In genomic region chr3:32456429-32457130, GRCh38 we compare ENCODE assay signal across 17 cellular contexts. TPM values are rescaled to one million over a fixed set of nuclear protein-coding genes. Genes with fewer than 3 reads are reported as not detected.
DNase-seq lines count a peak whose midpoint lies in the region; ATAC-seq and TF ChIP-seq lines count a peak whose summit lies in the region.
"Had no signal": no experiment of that assay in that cellular context is flagged by ENCODE, and none has a peak within 500 bp of the region (broad histone marks: within the 10 kb centered on the region; RNA-seq: fewer than 3 reads in every experiment).

No MANE protein-coding gene starts in this region.

- no peak overlapping the region for H3K27ac Mint-ChIP-seq in CD8-positive, alpha-beta T cell
- H3K27ac Mint-ChIP-seq in activated T-helper 17 cell treated with anti-CD3 and anti-CD28 coated beads, Interleukin-2, amount 50 U/mL, for 72 hours = peak overlapping the region; percentile 63
- peak overlapping the region in 3 of 9 donors; percentile 94 to 100 (median 98) for H3K27ac Mint-ChIP-seq in naive thymus-derived CD4-positive, alpha-beta T cell
- H3K27ac Mint-ChIP-seq: HFFc6 had no signal

- POLR2A ChIA-PET in CD8-positive, alpha-beta T cell (lab: Charles Lee) = interaction anchor here (1.1 to 4.6 kb wide), 6 partner anchors 19 to 108 kb away, joined by 3 to 22 read pairs (median 6); no protein-coding TSS in a partner anchor
- POLR2A ChIA-PET in naive thymus-derived CD4-positive, alpha-beta T cell (lab: Charles Lee) = interaction anchor here (0.8 to 11.9 kb wide), 13 partner anchors 8 to 79 kb away, joined by 3 to 304 read pairs (median 4); no protein-coding TSS in a partner anchor

- peak overlapping the region in 3 of 11 experiments; percentile 0 to 65 (median 52); a peak in 4 of 22 replicates for H3K27ac ChIP-seq in BLaER1 treated with 17β-estradiol and CSF1 and Interleukin-3, amounts not matched to agents 10 nM and 100 nM
- peak overlapping the region; percentile 16 for H3K27ac ChIP-seq in CD8-positive, alpha-beta T cell (ENCODE audit: low read depth, low read length)
- peak overlapping the region; percentile 97 for H3K27ac ChIP-seq in naive thymus-derived CD4-positive, alpha-beta T cell (ENCODE audit: low read depth, low read length)
- H3K27ac ChIP-seq: C4-2B, psoas muscle, thoracic aorta had no signal

- ATAC-seq in CD8-positive, alpha-beta T cell = no peak
- ATAC-seq in activated T-helper 17 cell treated with anti-CD3 and anti-CD28 coated beads, Interleukin-2, amount 50 U/mL, for 72 hours (replicated peaks) = no peak
- ATAC-seq in naive thymus-derived CD4-positive, alpha-beta T cell = no peak
- ATAC-seq: psoas muscle had no signal

- peaks cover 62 to 91% (median 85%) of the 10 kb centered on the region in 10 experiments for H3K4me1 ChIP-seq in BLaER1 treated with 17β-estradiol and CSF1 and Interleukin-3, amounts not matched to agents 10 nM and 100 nM
- H3K4me1 ChIP-seq in CD8-positive, alpha-beta T cell (ENCODE audit: insufficient read depth, low read length) = peaks cover 66% of the 10 kb centered on the region
- H3K4me1 ChIP-seq in naive thymus-derived CD4-positive, alpha-beta T cell (ENCODE audit: control insufficient read depth in 2 of 2, insufficient read depth in 2 of 2, low read length in 2 of 2) = peaks cover 64 to 74% of the 10 kb centered on the region in 2 donors
- H3K4me1 ChIP-seq: psoas muscle had no signal

- no peaks in the 10 kb centered on the region for H3K9me3 ChIP-seq in BLaER1 treated with 17β-estradiol and CSF1 and Interleukin-3, amounts not matched to agents 10 nM and 100 nM (replicated peaks in 1 of 11)
- no peaks in the 10 kb centered on the region for H3K9me3 ChIP-seq in CD8-positive, alpha-beta T cell (ENCODE audit: low read length)
- H3K9me3 ChIP-seq in naive thymus-derived CD4-positive, alpha-beta T cell (ENCODE audit: control insufficient read depth in 2 of 3, low read length in 3 of 3) = no peaks in the 10 kb centered on the region
- H3K9me3 ChIP-seq: psoas muscle, thoracic aorta had no signal

- H3K4me3 ChIP-seq in BLaER1 treated with 17β-estradiol and CSF1 and Interleukin-3, amounts not matched to agents 10 nM and 100 nM = no peak overlapping the region
- H3K4me3 ChIP-seq in CD8-positive, alpha-beta T cell (ENCODE audit: low read depth, low read length) = peak overlapping the region; percentile 7
- H3K4me3 ChIP-seq in naive thymus-derived CD4-positive, alpha-beta T cell (ENCODE audit: low read length) = no peak overlapping the region
- H3K4me3 ChIP-seq: psoas muscle, thoracic aorta had no signal

- intact Hi-C loops in CD8-positive, alpha-beta T cell (cut with DNase I, micrococcal nuclease) = loop anchor here in 1 of 2 experiments (2.0 to 10.0 kb wide), 3 partner anchors 14 to 922 kb away; partner anchors contain the start of gene STT3B
- intact Hi-C loops in naive thymus-derived CD4-positive, alpha-beta T cell (cut with micrococcal nuclease) = no loop called here

- H3K9ac ChIP-seq in BLaER1 treated with 17β-estradiol and CSF1 and Interleukin-3, amounts not matched to agents 10 nM and 100 nM = peak overlapping the region in 1 of 11 experiments; percentile 56; a peak in 1 of 22 replicates

- H3K4me2 ChIP-seq in BLaER1 treated with 17β-estradiol and CSF1 and Interleukin-3, amounts not matched to agents 10 nM and 100 nM = peak overlapping the region in 10 of 11 experiments; percentile 31 to 90 (median 80); a peak in 20 of 22 replicates

- CTCF ChIA-PET in CD8-positive, alpha-beta T cell (lab: Charles Lee) = interaction anchor here (0.7 to 8.4 kb wide), 15 partner anchors 12 to 82 kb away, joined by 3 to 66 read pairs (median 9); partner anchors contain the start of gene CMTM7
- CTCF ChIA-PET in naive thymus-derived CD4-positive, alpha-beta T cell (lab: Charles Lee) = interaction anchor here (1.1 to 3.3 kb wide), 6 partner anchors 11 to 41 kb away, joined by 3 to 19 read pairs (median 4); no protein-coding TSS in a partner anchor

- H3K9me3 Mint-ChIP-seq in CD8-positive, alpha-beta T cell = no peaks in the 10 kb centered on the region
- peaks cover 4% of the 10 kb centered on the region for H3K9me3 Mint-ChIP-seq in activated T-helper 17 cell treated with anti-CD3 and anti-CD28 coated beads, Interleukin-2, amount 50 U/mL, for 72 hours
- H3K9me3 Mint-ChIP-seq in naive thymus-derived CD4-positive, alpha-beta T cell = peaks cover 0 to 5% (median 0%) of the 10 kb centered on the region in 11 donors
- H3K9me3 Mint-ChIP-seq: HFFc6 had no signal

- peaks cover 7 to 43% (median 22%) of the 10 kb centered on the region in 11 experiments; a peak in 14 of 22 replicates for H4K20me1 ChIP-seq in BLaER1 treated with 17β-estradiol and CSF1 and Interleukin-3, amounts not matched to agents 10 nM and 100 nM

- peaks cover 30% of the 10 kb centered on the region for H3K36me3 Mint-ChIP-seq in CD8-positive, alpha-beta T cell
- H3K36me3 Mint-ChIP-seq in activated T-helper 17 cell treated with anti-CD3 and anti-CD28 coated beads, Interleukin-2, amount 50 U/mL, for 72 hours (ENCODE audit: low read depth) = peaks cover 38% of the 10 kb centered on the region
- peaks cover 13 to 37% (median 25%) of the 10 kb centered on the region in 5 donors for H3K36me3 Mint-ChIP-seq in naive thymus-derived CD4-positive, alpha-beta T cell

- peak overlapping the region; percentile 66 for H3K4me3 Mint-ChIP-seq in CD8-positive, alpha-beta T cell
- peak overlapping the region; percentile 39 for H3K4me3 Mint-ChIP-seq in activated T-helper 17 cell treated with anti-CD3 and anti-CD28 coated beads, Interleukin-2, amount 50 U/mL, for 72 hours
- peak overlapping the region; percentile 41 to 91 (median 68) for H3K4me3 Mint-ChIP-seq in naive thymus-derived CD4-positive, alpha-beta T cell
- H3K4me3 Mint-ChIP-seq: HFFc6 had no signal

- H3K27me3 ChIP-seq in BLaER1 treated with 17β-estradiol and CSF1 and Interleukin-3, amounts not matched to agents 10 nM and 100 nM = no peaks in the 10 kb centered on the region
- no peaks in the 10 kb centered on the region for H3K27me3 ChIP-seq in CD8-positive, alpha-beta T cell (ENCODE audit: insufficient read depth, low read length)
- no peaks in the 10 kb centered on the region for H3K27me3 ChIP-seq in naive thymus-derived CD4-positive, alpha-beta T cell (ENCODE audit: control insufficient read depth in 2 of 2, insufficient read depth in 2 of 2, low read length in 2 of 2)

- peaks cover 28 to 56% (median 43%) of the 10 kb centered on the region in 11 experiments for H3K36me3 ChIP-seq in BLaER1 treated with 17β-estradiol and CSF1 and Interleukin-3, amounts not matched to agents 10 nM and 100 nM
- H3K36me3 ChIP-seq in CD8-positive, alpha-beta T cell (ENCODE audit: insufficient read depth, low read length) = peaks cover 3% of the 10 kb centered on the region
- peaks cover 0 to 12% (median 0%) of the 10 kb centered on the region in 3 experiments for H3K36me3 ChIP-seq in naive thymus-derived CD4-positive, alpha-beta T cell (ENCODE audit: control insufficient read depth in 2 of 3, insufficient read depth in 3 of 3, low read length in 3 of 3)
- H3K36me3 ChIP-seq: thoracic aorta had no signal

- TF ChIP-seq CTCF in CD8-positive, alpha-beta T cell (IDR thresholded peaks at IDR 0.05) = no peak

- H3K27me3 Mint-ChIP-seq in CD8-positive, alpha-beta T cell (ENCODE audit: low read depth) = no peaks in the 10 kb centered on the region
- no peaks in the 10 kb centered on the region for H3K27me3 Mint-ChIP-seq in activated T-helper 17 cell treated with anti-CD3 and anti-CD28 coated beads, Interleukin-2, amount 50 U/mL, for 72 hours
- no peaks in the 10 kb centered on the region for H3K27me3 Mint-ChIP-seq in naive thymus-derived CD4-positive, alpha-beta T cell

- peaks cover 48% of the 10 kb centered on the region for H3K4me1 Mint-ChIP-seq in CD8-positive, alpha-beta T cell (ENCODE audit: low read depth)
- peaks cover 24% of the 10 kb centered on the region for H3K4me1 Mint-ChIP-seq in activated T-helper 17 cell treated with anti-CD3 and anti-CD28 coated beads, Interleukin-2, amount 50 U/mL, for 72 hours
- peaks cover 36 to 59% (median 50%) of the 10 kb centered on the region in 7 donors for H3K4me1 Mint-ChIP-seq in naive thymus-derived CD4-positive, alpha-beta T cell

- peak in 1 of 7 experiments; percentile 50 for DNase-seq in CD8-positive, alpha-beta T cell
- DNase-seq in naive thymus-derived CD4-positive, alpha-beta T cell = no peak
- no peak for DNase-seq in NCI-H1694 treated with DMSO at 0.1 percent for 48 hours (lab: John Stamatoyannopoulos, UW)
- DNase-seq in NCI-H774 (lab: John Stamatoyannopoulos, UW) = no peak
- DNase-seq in superior temporal gyrus (ENCODE audit: extremely low spot score) = no peak
- DNase-seq: cerebellar nuclear complex, glutamatergic neuron, HFFc6, kidney, NCI-H187, NCI-H524 treated with DMSO at 0.1 percent for 48 hours, psoas muscle, SW 1271 had no signal

RNA-seq across cellular contexts. Expression of gene CMTM6, which starts 46.1 kb away (rescaled TPM):
- total RNA-seq in CD8-positive, alpha-beta T cell = 10 to 100 TPM; 34.7 to 35.0 TPM
- 100 to 1,000 TPM; 101 to 124 TPM for total RNA-seq in activated T-helper 17 cell treated with anti-CD3 and anti-CD28 coated beads, Interleukin-2, amount 50 U/mL, for 72 hours
- total RNA-seq in naive thymus-derived CD4-positive, alpha-beta T cell = 10 to 100 TPM; 24.1 to 61.1 (median 38.1) TPM
- polyA plus RNA-seq in naive thymus-derived CD4-positive, alpha-beta T cell = 10 to 100 TPM; 30.9 to 48.5 TPM
